Comparison of ENCODE assay signal across 8 cellular contexts in genomic region chr6:157982297-157982579, GRCh38. TPM values are rescaled to one million over a fixed set of nuclear protein-coding genes. Genes with fewer than 3 reads are reported as not detected.
A peak's percentile ranks its signal among the peaks of the same experiment; 100 is the strongest.
DNase-seq lines count a peak whose midpoint lies in the region; ATAC-seq and TF ChIP-seq lines count a peak whose summit lies in the region.

No MANE protein-coding gene starts in this region.

- in situ Hi-C loops in GM13976 (cut with MboI; ENCODE audit: low sequenced_read_pairs, unreplicated experiment): no loop called here

- H3K27ac Mint-ChIP-seq in central memory CD8-positive, alpha-beta T cell (ENCODE audit: low read depth): no peak overlapping the region

- WGBS in right lobe of liver (ENCODE audit: insufficient coverage, low coverage, low lambda C conversion rate, missing lambda C conversion rate): 3% methylated on average over 6 of the region's 16 CpGs

- H3K27me3 Mint-ChIP-seq in central memory CD8-positive, alpha-beta T cell: no peaks in the 10 kb centered on the region

- H3K9ac ChIP-seq in subcutaneous abdominal adipose tissue (ENCODE audit: low read length in 5 of 5): peak overlapping the region in 3 of 5 donors; percentile 42 to 56 (median 52)

- H3K27ac ChIP-seq in 22Rv1: peak overlapping the region; percentile 38; the same call in 1 of the 2 replicates
- H3K27ac ChIP-seq in right lobe of liver: peak overlapping the region; percentile 68 to 87 (median 80)
- H3K27ac ChIP-seq in subcutaneous abdominal adipose tissue (ENCODE audit: low read depth, low read length): no peak overlapping the region

- intact Hi-C loops in right lobe of liver (cut with DNase I): loop anchor here in 1 of 2 donors (5.0 kb wide), 1 partner anchor 90 kb away; no protein-coding TSS in a partner anchor

- peak overlapping the region; percentile 77 to 94 (median 94) for H3K4me3 ChIP-seq in right lobe of liver
- peak overlapping the region; percentile 54 to 76 (median 68) for H3K4me3 ChIP-seq in subcutaneous abdominal adipose tissue (ENCODE audit: low read depth in 1 of 5, low read length in 5 of 5)

- peaks cover 2% of the 10 kb centered on the region for H3K36me3 Mint-ChIP-seq in central memory CD8-positive, alpha-beta T cell (ENCODE audit: insufficient read depth)

- H3K4me3 Mint-ChIP-seq in central memory CD8-positive, alpha-beta T cell: peak overlapping the region; percentile 75

- ATAC-seq in HG02981 (IDR thresholded peaks at IDR 0.05; ENCODE audit: unreplicated experiment) (peak; percentile 28), right lobe of liver (peak; percentile 39 to 56 (median 47))
- ATAC-seq in central memory CD8-positive, alpha-beta T cell (replicated peaks; ENCODE audit: extremely low read depth, poor library complexity, severe bottlenecking): peak; percentile 9

- no peak for TF ChIP-seq CTCF in 22Rv1 (IDR thresholded peaks at IDR 0.05)
- TF ChIP-seq CTCF in GM13976 (IDR thresholded peaks at IDR 0.05; ENCODE audit: borderline replicate concordance, control extremely low read depth, extremely low read depth, insufficient read depth, missing control alignments): no peak
- no peak for TF ChIP-seq CTCF in right lobe of liver (IDR thresholded peaks at IDR 0.05)

- DNase-seq in GM13976 (ENCODE audit: low spot score): peak; percentile 69
- DNase-seq in RPMI8226: peak; percentile 80
- no peak for DNase-seq in central memory CD8-positive, alpha-beta T cell (ENCODE audit: low spot score in 2 of 2)
- DNase-seq in right lobe of liver: peak in 2 of 3 donors; percentile 73 to 74
- DNase-seq in retina: no peak

- no peaks in the 10 kb centered on the region for H3K9me3 Mint-ChIP-seq in central memory CD8-positive, alpha-beta T cell

- H3K9me3 ChIP-seq in right lobe of liver (no peaks in the 10 kb centered on the region), subcutaneous abdominal adipose tissue (ENCODE audit: control insufficient read depth in 5 of 5, low read length in 5 of 5) (no peaks in the 10 kb centered on the region)

- H3K27me3 ChIP-seq in right lobe of liver (no peaks in the 10 kb centered on the region), subcutaneous abdominal adipose tissue (ENCODE audit: control insufficient read depth in 5 of 5, insufficient read depth in 4 of 5, low read length in 5 of 5) (peaks cover 0 to 8% (median 3%) of the 10 kb centered on the region in 5 donors)

- peaks cover 0 to 25% (median 10%) of the 10 kb centered on the region in 4 donors for H3K4me1 ChIP-seq in right lobe of liver
- H3K4me1 ChIP-seq in subcutaneous abdominal adipose tissue (ENCODE audit: control insufficient read depth in 5 of 5, insufficient read depth in 5 of 5, low read length in 5 of 5): peaks cover 0 to 22% (median 17%) of the 10 kb centered on the region in 5 donors

- peaks cover 14% of the 10 kb centered on the region for H3K4me1 Mint-ChIP-seq in central memory CD8-positive, alpha-beta T cell

- no peaks in the 10 kb centered on the region for H3K36me3 ChIP-seq in right lobe of liver
- H3K36me3 ChIP-seq in subcutaneous abdominal adipose tissue (ENCODE audit: control insufficient read depth in 5 of 5, insufficient read depth in 5 of 5, low read length in 5 of 5): no peaks in the 10 kb centered on the region

- TF ChIP-seq POLR2A in right lobe of liver (IDR thresholded peaks at IDR 0.05): no peak

RNA-seq across cellular contexts. Expression of gene SYNJ2, which starts 0.6 kb away (rescaled TPM):
- total RNA-seq in right lobe of liver: 1 to 10 TPM; 3.2 to 7.4 (median 4.2) TPM

Comparison
In these comparisons a context has a peak if more than half of its experiments do, and no peak if none do; other contexts are left out.
1. DNase-seq: peak in GM13976 (single experiment), RPMI8226 (single experiment) and right lobe of liver (2 of 3); none in central memory CD8-positive, alpha-beta T cell (0 of 2) and retina (single experiment).
2. Peak in every context shown above with its lines, with median percentiles within 50 percentile points of each other: ATAC-seq.